In genomic region chr2:110154188-110154587, GRCh38 we compare ENCODE assay signal across 3 cellular contexts. TPM values are rescaled to one million over a fixed set of nuclear protein-coding genes. Genes with fewer than 3 reads are reported as not detected.
"Had no signal": no experiment of that assay in that cellular context is flagged by ENCODE, and none has a peak within 500 bp of the region (broad histone marks: within the 10 kb centered on the region; RNA-seq: fewer than 3 reads in every experiment).

No MANE protein-coding gene starts in this region.

RNA-seq across cellular contexts. Expression of gene MALL, which starts 38.6 kb away (rescaled TPM):
- total RNA-seq: activated naive CD4-positive, alpha-beta T cell treated with anti-CD3 and anti-CD28 coated beads, Interleukin-2, amount 50 U/mL, for 72 hours; activated naive CD8-positive, alpha-beta T cell treated with anti-CD3 and anti-CD28 coated beads, Interleukin-2, amount 10 ng/mL, durations not matched to agents 7 days and 5 days had no signal
- polyA plus RNA-seq: cardiac muscle cell had no signal
